8 cellular contexts compared by ENCODE assay signal in the genomic region with DNA sequence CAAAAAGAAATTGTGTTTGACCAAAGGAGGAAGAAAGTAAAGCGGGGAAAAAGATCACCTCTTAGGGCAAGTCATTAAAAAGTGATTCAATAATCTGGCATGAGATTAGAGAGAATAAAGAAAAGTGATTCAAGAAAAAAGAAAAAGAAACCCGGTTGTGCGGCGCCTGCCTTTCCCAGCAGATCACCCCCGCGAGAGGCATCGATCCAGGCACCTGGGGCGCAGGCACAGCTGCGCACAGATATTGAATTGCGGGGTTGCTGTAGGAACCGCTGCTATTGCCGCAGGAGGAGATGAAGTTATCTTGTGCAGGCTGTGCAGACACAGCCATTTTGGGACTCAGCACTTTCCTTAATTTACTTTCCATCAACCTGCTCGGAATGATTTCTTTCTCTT.
DNase-seq lines count a peak whose midpoint lies in the region; ATAC-seq and TF ChIP-seq lines count a peak whose summit lies in the region.

No MANE protein-coding gene starts in this region.

- no peaks in the 10 kb centered on the region for H3K27me3 Mint-ChIP-seq in activated naive CD8-positive, alpha-beta T cell

- ATAC-seq in GM18511 (IDR thresholded peaks at IDR 0.05; ENCODE audit: unreplicated experiment): peak; percentile 23
- ATAC-seq in sciatic nerve: peak; percentile 57
- no peak for ATAC-seq in HG03108 (IDR thresholded peaks at IDR 0.05; ENCODE audit: unreplicated experiment)

- no peaks in the 10 kb centered on the region for H3K36me3 ChIP-seq in Loucy (ENCODE audit: insufficient read depth, low read length)
- no peaks in the 10 kb centered on the region for H3K36me3 ChIP-seq in hepatocyte (replicated peaks; ENCODE audit: insufficient read depth, low read depth)

- H3K9me2 ChIP-seq in Loucy (replicated peaks; ENCODE audit: low read depth, low read length): no peaks in the 10 kb centered on the region
- H3K9me2 ChIP-seq in hepatocyte (replicated peaks; ENCODE audit: insufficient read depth): no peaks in the 10 kb centered on the region

- peaks cover 3% of the 10 kb centered on the region for H3K36me3 Mint-ChIP-seq in activated naive CD8-positive, alpha-beta T cell

- no peaks in the 10 kb centered on the region for H3K79me2 ChIP-seq in Loucy (ENCODE audit: insufficient read depth, low read length)
- no peaks in the 10 kb centered on the region for H3K79me2 ChIP-seq in hepatocyte

- peak overlapping the region; percentile 80 for H3K4me3 ChIP-seq in Loucy (ENCODE audit: low read length, poor library complexity, severe bottlenecking)
- peak overlapping the region; percentile 72 for H3K4me3 ChIP-seq in hepatocyte

- 2% methylated on average over 13 of the region's 13 CpGs for WGBS in hepatocyte (ENCODE audit: low lambda C conversion rate, missing lambda C conversion rate)

- peak; percentile 34 for DNase-seq in hepatocyte (ENCODE audit: low spot score)
- DNase-seq in sciatic nerve (ENCODE audit: low spot score): no peak
- DNase-seq in midbrain (lab: John Stamatoyannopoulos, UW): no peak
- DNase-seq in SHP77 (lab: John Stamatoyannopoulos, UW): no peak

- TF ChIP-seq CTCF in Loucy (conservative IDR thresholded peaks at IDR 0.05; ENCODE audit: low read length) (no peak), hepatocyte (IDR thresholded peaks at IDR 0.05; ENCODE audit: poor library complexity) (no peak)

- H3K4me3 Mint-ChIP-seq in activated naive CD8-positive, alpha-beta T cell: peak overlapping the region; percentile 87

- no peaks in the 10 kb centered on the region for H3K9me3 Mint-ChIP-seq in activated naive CD8-positive, alpha-beta T cell (ENCODE audit: low read depth)

- peak overlapping the region; percentile 70 for H3K27ac ChIP-seq in hepatocyte

- peak overlapping the region; percentile 80 for H3K4me2 ChIP-seq in Loucy (ENCODE audit: low read depth, low read length, poor library complexity, severe bottlenecking)
- H3K4me2 ChIP-seq in hepatocyte: peak overlapping the region; percentile 78

- H3K9me3 ChIP-seq in Loucy (ENCODE audit: insufficient read depth, low read depth, low read length): no peaks in the 10 kb centered on the region
- no peaks in the 10 kb centered on the region for H3K9me3 ChIP-seq in hepatocyte (ENCODE audit: low read depth)

- peak overlapping the region; percentile 80 for H3K27ac Mint-ChIP-seq in activated naive CD8-positive, alpha-beta T cell

- H4K20me1 ChIP-seq in Loucy (ENCODE audit: insufficient read depth, low read length, poor library complexity, severe bottlenecking) (no peaks in the 10 kb centered on the region), hepatocyte (ENCODE audit: insufficient read depth, poor library complexity, severe bottlenecking) (no peaks in the 10 kb centered on the region)

- H3K9ac ChIP-seq in Loucy (ENCODE audit: low read depth, low read length, poor library complexity, severe bottlenecking): peak overlapping the region; percentile 75

- no peaks in the 10 kb centered on the region for H3F3A ChIP-seq in Loucy (ENCODE audit: low read depth)

- H3K4me1 ChIP-seq in Loucy (ENCODE audit: insufficient read depth, low read length, poor library complexity, severe bottlenecking) (peaks cover 12% of the 10 kb centered on the region), hepatocyte (ENCODE audit: insufficient read depth) (peaks cover 4% of the 10 kb centered on the region)

- no peaks in the 10 kb centered on the region for H3K27me3 ChIP-seq in Loucy (ENCODE audit: insufficient read depth, low read length, poor library complexity, severe bottlenecking)
- no peaks in the 10 kb centered on the region for H3K27me3 ChIP-seq in hepatocyte

- H3K4me1 Mint-ChIP-seq in activated naive CD8-positive, alpha-beta T cell (ENCODE audit: low read depth): peaks cover 19% of the 10 kb centered on the region

- H2AFZ ChIP-seq in Loucy (ENCODE audit: low read length): peak overlapping the region; percentile 99
- peak overlapping the region; percentile 96 for H2AFZ ChIP-seq in hepatocyte

- intact Hi-C loops in sciatic nerve (cut with DNase I): no loop called here
